ENCODE assay signal across 9 cellular contexts in genomic region chr20:50003253-50003656, GRCh38. TPM values are rescaled to one million over a fixed set of nuclear protein-coding genes. Genes with fewer than 3 reads are reported as not detected.
DNase-seq lines count a peak whose midpoint lies in the region; ATAC-seq, FAIRE-seq and TF ChIP-seq lines count a peak whose summit lies in the region.
"Had no signal": no experiment of that assay in that cellular context is flagged by ENCODE, and none has a peak within 500 bp of the region (broad histone marks: within the 10 kb centered on the region; RNA-seq: fewer than 3 reads in every experiment).

No MANE protein-coding gene starts in this region.

- H3K27ac ChIP-seq in suprapubic skin = no peak overlapping the region

- DNase-seq in GM12891 (ENCODE audit: insufficient read length, low spot score) (no peak), NOMO-1 treated with DMSO at 0.1 percent for 48 hours (lab: John Stamatoyannopoulos, UW; ENCODE audit: unreplicated experiment) (peak; percentile 97), cardiac fibroblast (ENCODE audit: low read depth in 2 of 2) (peak; percentile 97 to 98), non-pigmented ciliary epithelial cell (ENCODE audit: low read depth) (peak; percentile 87), suprapubic skin (ENCODE audit: low spot score in 2 of 2) (no peak), mucosa of gallbladder (ENCODE audit: low spot score) (no peak), NCI-H510A (lab: John Stamatoyannopoulos, UW) (no peak)
- DNase-seq: midbrain had no signal

- H3K4me3 ChIP-seq in cardiac fibroblast (replicated peaks in 1 of 2; ENCODE audit: low read depth in 2 of 2, low read length in 2 of 2) (no peak overlapping the region), suprapubic skin (no peak overlapping the region)

- WGBS in suprapubic skin = 72% methylated on average over 4 of the region's 4 CpGs

- no peak for FAIRE-seq in GM12891 (lab: Jason Lieb, UNC)

- H3K9me3 ChIP-seq in suprapubic skin = no peaks in the 10 kb centered on the region

- no peaks in the 10 kb centered on the region for H3K27me3 ChIP-seq in suprapubic skin

- TF ChIP-seq POLR2A in GM12891 (IDR thresholded peaks at IDR 0.05; ENCODE audit: low read depth, low read length) (no peak), suprapubic skin (IDR thresholded peaks at IDR 0.05) (no peak)

- TF ChIP-seq CTCF in cardiac fibroblast (IDR thresholded peaks at IDR 0.05; ENCODE audit: low read depth, low read length) (no peak), suprapubic skin (IDR thresholded peaks at IDR 0.05) (no peak)

- ATAC-seq in GM19035 (IDR thresholded peaks at IDR 0.05; ENCODE audit: unreplicated experiment) = no peak

- H3K4me1 ChIP-seq in suprapubic skin = no peaks in the 10 kb centered on the region

- no peaks in the 10 kb centered on the region for H3K36me3 ChIP-seq in suprapubic skin

- no peak for TF ChIP-seq EP300 in suprapubic skin (IDR thresholded peaks at IDR 0.05)

TF ChIP-seq in GM12891, 5 proteins besides CTCF, POLR2A, EP300 and RAD21:
- TF ChIP-seq PAX5 (IDR thresholded peaks at IDR 0.05; ENCODE audit: insufficient read depth, low read length, severe bottlenecking) = no peak
- no peak for TF ChIP-seq TAF1 (IDR thresholded peaks at IDR 0.05; ENCODE audit: low read depth, low read length)
- 0 out of 2 replicates have a peak, but pooled peaks have one; percentile 5 for TF ChIP-seq SPI1 (IDR thresholded peaks at IDR 0.05; ENCODE audit: low read depth, low read length)
TF ChIP-seq in GM12891: peak in this region for 1.

RNA-seq across cellular contexts. Expression of gene SNAI1, which starts 20.5 kb away (rescaled TPM):
- 0.42 TPM for polyA plus RNA-seq in GM12891 (2012; ENCODE audit: low read depth, missing spikeins)
- total RNA-seq in suprapubic skin = 1 to 10 TPM in 3 of 4 donors, under 1 TPM in 1; 0.56 to 4.1 (median 1.4) TPM
- 3.2 TPM for total RNA-seq in mucosa of gallbladder

Comparison
In these comparisons a context has a peak if more than half of its experiments do, and no peak if none do; other contexts are left out.
1. DNase-seq: peak in NOMO-1 treated with DMSO at 0.1 percent for 48 hours (single experiment), cardiac fibroblast (2 of 2) and non-pigmented ciliary epithelial cell (single experiment); none in GM12891 (single experiment), suprapubic skin (0 of 2), mucosa of gallbladder (single experiment) and NCI-H510A (single experiment).